33 cellular contexts compared by ENCODE assay signal in genomic region chr5:173709761-173710160, GRCh38.
"Had no signal": no experiment of that assay in that cellular context is flagged by ENCODE, and none has a peak within 500 bp of the region (broad histone marks: within the 10 kb centered on the region; RNA-seq: fewer than 3 reads in every experiment).

No MANE protein-coding gene starts in this region.

- H3K9me3 Mint-ChIP-seq: activated CD4-positive, alpha-beta T cell treated with anti-CD3 and anti-CD28 coated beads, Interleukin-2, amount 10 ng/mL, durations not matched to agents 7 days and 5 days; activated naive CD4-positive, alpha-beta T cell treated with anti-CD3 and anti-CD28 coated beads for 36 hours; activated naive CD4-positive, alpha-beta T cell treated with anti-CD3 and anti-CD28 coated beads, Interleukin-2, amount 50 U/mL, for 72 hours; activated T-cell treated with anti-CD3 and anti-CD28 coated beads, Interleukin-2, amount 50 U/mL, for 24 hours had no signal

- H3K4me1 Mint-ChIP-seq: activated CD4-positive, alpha-beta T cell treated with anti-CD3 and anti-CD28 coated beads, Interleukin-2, amount 10 ng/mL, durations not matched to agents 7 days and 5 days had no signal

- ATAC-seq: activated CD8-positive, alpha-beta T cell treated with anti-CD3 and anti-CD28 coated beads, Interleukin-2, amount 10 ng/mL, durations not matched to agents 7 days and 5 days; activated naive CD4-positive, alpha-beta T cell treated with anti-CD3 and anti-CD28 coated beads, Interleukin-2, amount 50 U/mL, for 72 hours; body of pancreas; Right ventricle myocardium inferior had no signal

- H3K27me3 ChIP-seq: adrenal gland, body of pancreas, breast epithelium, MG63 had no signal

- H3K27ac ChIP-seq: adrenal gland, body of pancreas, breast epithelium, PC-9, RWPE1, WERI-Rb-1 had no signal

- H3K36me3 Mint-ChIP-seq: activated naive CD4-positive, alpha-beta T cell treated with anti-CD3 and anti-CD28 coated beads, Interleukin-2, amount 50 U/mL, for 72 hours had no signal

- DNase-seq: activated CD4-positive, alpha-beta T cell treated with anti-CD3 and anti-CD28 coated beads, Interleukin-2, amount 10 ng/mL, durations not matched to agents 7 days and 5 days; activated CD4-positive, alpha-beta T cell treated with anti-CD3 and anti-CD28 coated beads, Interleukin-2, amount 50 U/mL, for 48 hours; activated CD4-positive, CD25-positive, alpha-beta regulatory T cell; activated CD8-positive, alpha-beta T cell treated with anti-CD3 and anti-CD28 coated beads, Interleukin-2, amount 10 ng/mL, durations not matched to agents 7 days and 5 days; activated gamma-delta T cell treated with Interleukin-2 at 50 U/mL for 16 hours; activated naive CD4-positive, alpha-beta T cell treated with anti-CD3 and anti-CD28 coated beads for 36 hours; activated T-cell treated with anti-CD3 and anti-CD28 coated beads, Interleukin-2, amount 50 U/mL, for 24 hours; adrenal gland; body of pancreas; Kasumi-1; KBM-7; MG63; NCI-H1048; NCI-H1105 treated with DMSO at 0.1 percent for 48 hours; NCI-H1436; NCI-H1694; NCI-H1930; NCI-H2081 treated with DMSO at 0.1 percent for 48 hours; NCI-H345; NCI-H524 treated with DMSO at 0.1 percent for 48 hours; NCI-H748 treated with DMSO at 0.1 percent for 48 hours; NK-92 treated with Interleukin-12 subunit alpha and Interleukin-12 subunit beta, amount 100 ng/mL, for 24 hours; PC-9; SIG-M5; SW 1271; T-helper 1 cell; T-helper 2 cell; T-helper 9 cell; WERI-Rb-1 had no signal

- H3K4me3 ChIP-seq: adrenal gland, body of pancreas, breast epithelium, MG63, PC-9 had no signal

- H3K36me3 ChIP-seq: adrenal gland, breast epithelium, MG63, WERI-Rb-1 had no signal

- H3K4me3 Mint-ChIP-seq: activated CD4-positive, alpha-beta T cell treated with anti-CD3 and anti-CD28 coated beads, Interleukin-2, amount 10 ng/mL, durations not matched to agents 7 days and 5 days; activated CD8-positive, alpha-beta T cell treated with anti-CD3 and anti-CD28 coated beads, Interleukin-2, amount 10 ng/mL, durations not matched to agents 7 days and 5 days; activated naive CD4-positive, alpha-beta T cell treated with anti-CD3 and anti-CD28 coated beads for 36 hours; activated T-cell treated with anti-CD3 and anti-CD28 coated beads, Interleukin-2, amount 50 U/mL, for 24 hours had no signal

- H2AFZ ChIP-seq: PC-9 had no signal

- H3K4me1 ChIP-seq: breast epithelium had no signal

- H3K4me2 ChIP-seq: PC-9 had no signal

- H3K27ac Mint-ChIP-seq: activated CD4-positive, alpha-beta T cell treated with anti-CD3 and anti-CD28 coated beads, Interleukin-2, amount 10 ng/mL, durations not matched to agents 7 days and 5 days; activated CD8-positive, alpha-beta T cell treated with anti-CD3 and anti-CD28 coated beads, Interleukin-2, amount 10 ng/mL, durations not matched to agents 7 days and 5 days; activated naive CD4-positive, alpha-beta T cell treated with anti-CD3 and anti-CD28 coated beads for 36 hours; activated naive CD4-positive, alpha-beta T cell treated with anti-CD3 and anti-CD28 coated beads, Interleukin-2, amount 50 U/mL, for 72 hours; activated T-cell treated with anti-CD3 and anti-CD28 coated beads, Interleukin-2, amount 50 U/mL, for 24 hours had no signal

- H3K9me3 ChIP-seq: adrenal gland, body of pancreas, breast epithelium had no signal

- H3K27me3 Mint-ChIP-seq: activated CD4-positive, alpha-beta T cell treated with anti-CD3 and anti-CD28 coated beads, Interleukin-2, amount 10 ng/mL, durations not matched to agents 7 days and 5 days; activated T-cell treated with anti-CD3 and anti-CD28 coated beads, Interleukin-2, amount 50 U/mL, for 24 hours had no signal
